Comparison of ENCODE assay signal across 8 cellular contexts in genomic region chr22:37633693-37634504, GRCh38. TPM values are rescaled to one million over a fixed set of nuclear protein-coding genes. Genes with fewer than 3 reads are reported as not detected.
A peak's percentile ranks its signal among the peaks of the same experiment; 100 is the strongest.
DNase-seq lines count a peak whose midpoint lies in the region; ATAC-seq and TF ChIP-seq lines count a peak whose summit lies in the region.

No MANE protein-coding gene starts in this region.

- H3K4me3 Mint-ChIP-seq in central memory CD8-positive, alpha-beta T cell: peak overlapping the region; percentile 77

- intact Hi-C loops in spleen (cut with DNase I; ENCODE audit: low total_unique reads): no loop called here

- H3K9me3 ChIP-seq in SU-DHL-6 (ENCODE audit: insufficient read depth, low read length) (no peaks in the 10 kb centered on the region), spleen (no peaks in the 10 kb centered on the region)

- TF ChIP-seq CTCF in SU-DHL-6 (IDR thresholded peaks at IDR 0.05; ENCODE audit: insufficient read depth, low read length, poor library complexity, severe bottlenecking): no peak
- peak in 9 of 11 experiments; percentile 5 to 41 (median 16) for TF ChIP-seq CTCF in spleen (IDR thresholded peaks at IDR 0.05 in 8 of 11, conservative IDR thresholded peaks at IDR 0.05 in 3 of 11)

- TF ChIP-seq POLR2A in spleen (IDR thresholded peaks at IDR 0.05): peak in 1 of 3 donors; percentile 7

- no peaks in the 10 kb centered on the region for H4K20me1 ChIP-seq in SU-DHL-6 (ENCODE audit: low read depth, low read length)

- no peaks in the 10 kb centered on the region for H3K79me2 ChIP-seq in SU-DHL-6 (ENCODE audit: insufficient read depth, low read length)

- H3K9me2 ChIP-seq in SU-DHL-6 (replicated peaks; ENCODE audit: insufficient read depth, low read length): no peaks in the 10 kb centered on the region

- H3K27ac ChIP-seq in SU-DHL-6 (ENCODE audit: low read depth, low read length): peak overlapping the region; percentile 92
- peak overlapping the region; percentile 80 to 96 (median 90) for H3K27ac ChIP-seq in spleen

- H3K27me3 ChIP-seq in SU-DHL-6 (ENCODE audit: low read length) (no peaks in the 10 kb centered on the region), spleen (replicated peaks in 1 of 7) (no peaks in the 10 kb centered on the region)

- H3K9ac ChIP-seq in SU-DHL-6 (ENCODE audit: low read length): peak overlapping the region; percentile 47

- H3K4me3 ChIP-seq in SU-DHL-6 (ENCODE audit: insufficient read depth, low read length, poor library complexity, severe bottlenecking) (peak overlapping the region; percentile 14), spleen (peak overlapping the region in 5 of 8 donors; percentile 9 to 50 (median 19))

- 4 to 17% (median 9%) methylated on average over 9 to 24 of the region's 24 CpGs for WGBS in spleen, 5 donors

- H3K27me3 Mint-ChIP-seq in central memory CD8-positive, alpha-beta T cell: no peaks in the 10 kb centered on the region

- no peak overlapping the region for H2AFZ ChIP-seq in SU-DHL-6 (ENCODE audit: low read depth, low read length, severe bottlenecking)

- H3K4me1 ChIP-seq in spleen: peaks cover 67 to 88% (median 79%) of the 10 kb centered on the region in 6 donors

- H3K9me3 Mint-ChIP-seq in central memory CD8-positive, alpha-beta T cell: no peaks in the 10 kb centered on the region

- DNase-seq in DMS 273 treated with DMSO at 0.1 percent for 48 hours (lab: John Stamatoyannopoulos, UW): peak; percentile 82
- peak in 1 of 2 donors; percentile 46 for DNase-seq in central memory CD8-positive, alpha-beta T cell (ENCODE audit: low spot score in 2 of 2)
- DNase-seq in kidney tubule cell (ENCODE audit: low spot score): peak; percentile 60
- DNase-seq in spleen: peak; percentile 96
- no peak for DNase-seq in NCI-H1105 (lab: John Stamatoyannopoulos, UW)

- peak overlapping the region; percentile 88 for H3K27ac Mint-ChIP-seq in central memory CD8-positive, alpha-beta T cell (ENCODE audit: low read depth)

- H3K4me1 Mint-ChIP-seq in central memory CD8-positive, alpha-beta T cell: peaks cover 70% of the 10 kb centered on the region

- H3K36me3 Mint-ChIP-seq in central memory CD8-positive, alpha-beta T cell (ENCODE audit: insufficient read depth): peaks cover 15% of the 10 kb centered on the region

- H3K4me2 ChIP-seq in SU-DHL-6 (ENCODE audit: low read depth, low read length, poor library complexity, severe bottlenecking): peak overlapping the region; percentile 55

- peaks cover 21% of the 10 kb centered on the region for H3F3A ChIP-seq in SU-DHL-6 (ENCODE audit: insufficient read depth)

- H3K36me3 ChIP-seq in SU-DHL-6 (ENCODE audit: low read length) (no peaks in the 10 kb centered on the region), spleen (peaks cover 0 to 41% (median 28%) of the 10 kb centered on the region in 6 donors)

- ATAC-seq in GM19467 (IDR thresholded peaks at IDR 0.05; ENCODE audit: unreplicated experiment): peak; percentile 46
- peak; percentile 39 for ATAC-seq in HG03521 (IDR thresholded peaks at IDR 0.05; ENCODE audit: unreplicated experiment)
- ATAC-seq in central memory CD8-positive, alpha-beta T cell (replicated peaks; ENCODE audit: extremely low read depth, poor library complexity, severe bottlenecking): peak; percentile 71

RNA-seq across cellular contexts. Expression of gene SH3BP1, which starts 5.6 kb away (rescaled TPM):
- 10 to 100 TPM; 38.0 to 78.9 (median 61.2) TPM for total RNA-seq in spleen
- 10 to 100 TPM; 17.7 to 51.7 (median 35.2) TPM for polyA plus RNA-seq in spleen

RNA-seq across cellular contexts. Expression of gene PDXP, which starts 24.6 kb away (rescaled TPM):
- total RNA-seq in spleen: 10 to 100 TPM in 5 of 7 donors, 1 to 10 TPM in 2; 9.3 to 17.8 (median 11.2) TPM
- 10 to 100 TPM; 14.7 to 26.6 (median 15.4) TPM for polyA plus RNA-seq in spleen

RNA-seq across cellular contexts. Expression of gene GGA1, which starts 25.3 kb away (rescaled TPM):
- 100 to 1,000 TPM in 1 of 7 donors, 10 to 100 TPM in 6; 67.6 to 115 (median 82.6) TPM for total RNA-seq in spleen
- polyA plus RNA-seq in spleen: 100 to 1,000 TPM in 2 of 3 donors, 10 to 100 TPM in 1; 43.4 to 134 (median 121) TPM

RNA-seq across cellular contexts. Expression of gene LGALS1, which starts 41.5 kb away (rescaled TPM):
- total RNA-seq in spleen: 100 to 1,000 TPM; 158 to 544 (median 389) TPM
- 100 to 1,000 TPM; 371 to 519 (median 445) TPM for polyA plus RNA-seq in spleen

RNA-seq across cellular contexts. Expression of gene NOL12, which starts 52.2 kb away (rescaled TPM):
- total RNA-seq in spleen: 10 to 100 TPM; 24.0 to 55.3 (median 30.2) TPM
- polyA plus RNA-seq in spleen: 10 to 100 TPM; 28.5 to 33.9 (median 31.1) TPM
